11 cellular contexts compared by ENCODE assay signal in the genomic region with DNA sequence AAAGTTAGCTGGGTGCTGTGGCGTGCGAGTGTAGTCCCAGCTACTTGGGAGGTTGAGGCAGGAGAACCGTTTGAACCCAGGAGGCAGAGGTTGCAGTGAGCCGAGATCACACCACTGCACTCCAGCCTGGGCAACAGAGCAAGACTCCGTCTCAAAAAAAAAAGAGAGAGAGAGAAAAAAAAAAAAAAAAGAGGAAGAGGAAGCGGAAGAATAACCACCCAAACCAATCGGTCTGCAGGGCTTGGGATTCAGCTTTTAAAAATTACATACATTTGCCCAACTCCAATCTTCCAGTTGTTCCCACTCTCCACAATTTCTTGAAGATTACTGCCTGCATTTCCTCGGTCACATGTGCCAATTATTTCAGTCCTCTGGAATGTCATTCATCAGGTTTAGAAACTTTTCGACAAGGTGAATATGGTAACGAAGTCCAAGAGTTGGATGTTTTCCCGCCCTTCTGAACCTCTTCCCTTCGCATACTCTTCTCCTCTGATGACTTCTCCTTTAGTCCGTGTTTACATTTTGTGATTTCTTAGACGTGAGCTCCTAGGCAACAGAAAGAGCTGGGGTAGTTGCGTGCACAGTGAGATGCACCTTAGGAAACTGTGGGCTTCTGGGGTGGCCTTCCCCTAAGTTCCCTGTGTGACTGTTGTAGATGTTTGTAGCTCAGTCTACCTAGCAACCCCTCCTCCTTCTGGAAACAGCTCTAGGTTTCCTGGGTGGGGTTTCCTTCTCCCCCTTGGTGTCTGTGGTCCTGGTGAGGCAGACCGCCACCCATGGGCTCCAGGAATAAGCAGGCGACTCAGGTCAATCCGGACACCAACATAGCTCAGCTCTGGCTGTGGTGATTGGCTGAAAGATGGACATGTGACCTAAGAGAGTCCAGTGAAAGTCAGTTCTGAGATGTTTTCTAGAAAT.
DNase-seq lines count a peak whose midpoint lies in the region; ATAC-seq lines count a peak whose summit lies in the region.
"Had no signal": no experiment of that assay in that cellular context is flagged by ENCODE, and none has a peak within 500 bp of the region (broad histone marks: within the 10 kb centered on the region; RNA-seq: fewer than 3 reads in every experiment).

No MANE protein-coding gene starts in this region.

- no peak overlapping the region for H3K9ac ChIP-seq in BLaER1 treated with 17β-estradiol and CSF1 and Interleukin-3, amounts not matched to agents 10 nM and 100 nM

- DNase-seq in NOMO-1 treated with DMSO at 0.1 percent for 48 hours (lab: John Stamatoyannopoulos, UW; ENCODE audit: unreplicated experiment): peak; percentile 30
- DNase-seq in left ventricle myocardium superior: no peak
- DNase-seq in ureter (ENCODE audit: low spot score): no peak
- DNase-seq in activated naive CD4-positive, alpha-beta T cell treated with anti-CD3 and anti-CD28 coated beads, Interleukin-2, amount 50 U/mL, for 16 hours: no peak
- DNase-seq in caudate nucleus (lab: John Stamatoyannopoulos, UW): no peak
- DNase-seq: EL; naive thymus-derived CD8-positive, alpha-beta T cell had no signal

- intact Hi-C loops in left ventricle myocardium superior (cut with micrococcal nuclease): no loop called here

- H3K36me3 ChIP-seq in BLaER1 treated with 17β-estradiol and CSF1 and Interleukin-3, amounts not matched to agents 10 nM and 100 nM: no peaks in the 10 kb centered on the region
- H3K36me3 ChIP-seq: cardiac muscle cell had no signal

- H3K4me1 ChIP-seq in BLaER1 treated with 17β-estradiol and CSF1 and Interleukin-3, amounts not matched to agents 10 nM and 100 nM: peaks cover 0 to 28% (median 16%) of the 10 kb centered on the region in 10 experiments; a peak in 14 of 20 replicates

- H3K27me3 ChIP-seq in BLaER1 treated with 17β-estradiol and CSF1 and Interleukin-3, amounts not matched to agents 10 nM and 100 nM: no peaks in the 10 kb centered on the region
- H3K27me3 ChIP-seq: cardiac muscle cell had no signal

- no peaks in the 10 kb centered on the region for H4K20me1 ChIP-seq in BLaER1 treated with 17β-estradiol and CSF1 and Interleukin-3, amounts not matched to agents 10 nM and 100 nM

- peak overlapping the region in 1 of 11 experiments; percentile 4; a peak in 1 of 22 replicates for H3K27ac ChIP-seq in BLaER1 treated with 17β-estradiol and CSF1 and Interleukin-3, amounts not matched to agents 10 nM and 100 nM
- no peak overlapping the region for H3K27ac ChIP-seq in caudate nucleus (ENCODE audit: low read depth, low read length)
- H3K27ac ChIP-seq: cardiac muscle cell had no signal

- H3K4me3 ChIP-seq in BLaER1 treated with 17β-estradiol and CSF1 and Interleukin-3, amounts not matched to agents 10 nM and 100 nM: no peak overlapping the region
- H3K4me3 ChIP-seq: cardiac muscle cell had no signal

- no peaks in the 10 kb centered on the region for H3K9me3 ChIP-seq in BLaER1 treated with 17β-estradiol and CSF1 and Interleukin-3, amounts not matched to agents 10 nM and 100 nM (replicated peaks in 1 of 11)

- H3K4me2 ChIP-seq in BLaER1 treated with 17β-estradiol and CSF1 and Interleukin-3, amounts not matched to agents 10 nM and 100 nM: peak overlapping the region in 6 of 11 experiments; percentile 2 to 42 (median 19); a peak in 11 of 22 replicates

- ATAC-seq in GM21360 (IDR thresholded peaks at IDR 0.05; ENCODE audit: unreplicated experiment) (peak; percentile 47), left ventricle myocardium superior (peak; percentile 54), HG02623 (IDR thresholded peaks at IDR 0.05; ENCODE audit: unreplicated experiment) (no peak)
